ENCODE assay signal across 9 cellular contexts in genomic region chr1:85148524-85149250, GRCh38. TPM values are rescaled to one million over a fixed set of nuclear protein-coding genes. Genes with fewer than 3 reads are reported as not detected.
DNase-seq lines count a peak whose midpoint lies in the region; ATAC-seq and TF ChIP-seq lines count a peak whose summit lies in the region.
"Had no signal": no experiment of that assay in that cellular context is flagged by ENCODE, and none has a peak within 500 bp of the region (broad histone marks: within the 10 kb centered on the region; RNA-seq: fewer than 3 reads in every experiment).

No MANE protein-coding gene starts in this region.

- H3K36me3 Mint-ChIP-seq in activated naive CD8-positive, alpha-beta T cell treated with anti-CD3 and anti-CD28 coated beads for 36 hours = peaks cover 3% of the 10 kb centered on the region
- no peaks in the 10 kb centered on the region for H3K36me3 Mint-ChIP-seq in type B pancreatic cell
- no peaks in the 10 kb centered on the region for H3K36me3 Mint-ChIP-seq in effector memory CD8-positive, alpha-beta T cell (ENCODE audit: insufficient read depth)

- H3K27me3 ChIP-seq in adrenal gland = no peaks in the 10 kb centered on the region

- H3K4me3 ChIP-seq in adrenal gland = no peak overlapping the region

- H3K27me3 Mint-ChIP-seq in activated naive CD8-positive, alpha-beta T cell treated with anti-CD3 and anti-CD28 coated beads for 36 hours = no peaks in the 10 kb centered on the region
- H3K27me3 Mint-ChIP-seq in type B pancreatic cell = no peaks in the 10 kb centered on the region
- H3K27me3 Mint-ChIP-seq in effector memory CD8-positive, alpha-beta T cell = peaks cover 0 to 5% of the 10 kb centered on the region in 2 donors

- peaks cover 29% of the 10 kb centered on the region for H3K4me1 Mint-ChIP-seq in activated naive CD8-positive, alpha-beta T cell treated with anti-CD3 and anti-CD28 coated beads for 36 hours
- peaks cover 27% of the 10 kb centered on the region for H3K4me1 Mint-ChIP-seq in type B pancreatic cell (ENCODE audit: unreplicated experiment)
- no peaks in the 10 kb centered on the region for H3K4me1 Mint-ChIP-seq in effector memory CD8-positive, alpha-beta T cell (ENCODE audit: low read depth in 2 of 2)

- intact Hi-C loops in adrenal gland (cut with DNase I) = no loop called here

- H3K4me1 ChIP-seq in adrenal gland (replicated peaks in 1 of 2) = no peaks in the 10 kb centered on the region

- no peaks in the 10 kb centered on the region for H3K9me3 Mint-ChIP-seq in activated naive CD8-positive, alpha-beta T cell treated with anti-CD3 and anti-CD28 coated beads for 36 hours
- peaks cover 5% of the 10 kb centered on the region for H3K9me3 Mint-ChIP-seq in type B pancreatic cell
- no peaks in the 10 kb centered on the region for H3K9me3 Mint-ChIP-seq in effector memory CD8-positive, alpha-beta T cell

- TF ChIP-seq POLR2A in adrenal gland (IDR thresholded peaks at IDR 0.05) = no peak

- DNase-seq in AG08396 (ENCODE audit: low spot score) = peak; percentile 17
- peak; percentile 14 for DNase-seq in activated naive CD8-positive, alpha-beta T cell treated with anti-CD3 and anti-CD28 coated beads for 36 hours
- no peak for DNase-seq in adrenal gland
- no peak for DNase-seq in type B pancreatic cell (ENCODE audit: extremely low spot score, unreplicated experiment)
- DNase-seq in HK-2 (ENCODE audit: unreplicated experiment) = no peak
- no peak for DNase-seq in effector memory CD8-positive, alpha-beta T cell
- DNase-seq: nucleus accumbens had no signal

- no peak overlapping the region for H3K27ac ChIP-seq in adrenal gland

- ATAC-seq in GM19035 (IDR thresholded peaks at IDR 0.05; ENCODE audit: unreplicated experiment) = peak; percentile 84
- ATAC-seq in HG03064 (IDR thresholded peaks at IDR 0.05; ENCODE audit: low read depth, unreplicated experiment) = peak; percentile 94
- no peak for ATAC-seq in effector memory CD8-positive, alpha-beta T cell (replicated peaks)

- TF ChIP-seq CTCF in adrenal gland (IDR thresholded peaks at IDR 0.05) (no peak), type B pancreatic cell (conservative IDR thresholded peaks at IDR 0.05) (no peak)

- no peaks in the 10 kb centered on the region for H3K9me3 ChIP-seq in adrenal gland (replicated peaks in 1 of 3)

- H3K27ac Mint-ChIP-seq in activated naive CD8-positive, alpha-beta T cell treated with anti-CD3 and anti-CD28 coated beads for 36 hours = peak overlapping the region; percentile 60
- H3K27ac Mint-ChIP-seq in type B pancreatic cell = no peak overlapping the region
- H3K27ac Mint-ChIP-seq in effector memory CD8-positive, alpha-beta T cell = no peak overlapping the region

- no peaks in the 10 kb centered on the region for H3K36me3 ChIP-seq in adrenal gland (replicated peaks in 1 of 2)

- H3K4me3 Mint-ChIP-seq in activated naive CD8-positive, alpha-beta T cell treated with anti-CD3 and anti-CD28 coated beads for 36 hours = no peak overlapping the region
- no peak overlapping the region for H3K4me3 Mint-ChIP-seq in type B pancreatic cell
- no peak overlapping the region for H3K4me3 Mint-ChIP-seq in effector memory CD8-positive, alpha-beta T cell

RNA-seq across cellular contexts. Expression of gene SYDE2, which starts 52.1 kb away (rescaled TPM):
- 1 to 10 TPM; 3.7 to 3.9 TPM for total RNA-seq in activated naive CD8-positive, alpha-beta T cell treated with anti-CD3 and anti-CD28 coated beads for 36 hours
- total RNA-seq in adrenal gland (1 to 10 TPM; 3.2 to 6.3 (median 4.6) TPM), type B pancreatic cell (ENCODE audit: low replicate concordance) (9.4 and 10.3 TPM in 2 replicates)
- 1 to 10 TPM in 1 of 3 donors, under 1 TPM in 2; 0.40 to 1.5 (median 0.48) TPM for polyA plus RNA-seq in adrenal gland

Comparison
In these comparisons a context has a peak if more than half of its experiments do, and no peak if none do; other contexts are left out.
1. DNase-seq: peak in AG08396 (single experiment) and activated naive CD8-positive, alpha-beta T cell treated with anti-CD3 and anti-CD28 coated beads for 36 hours (single experiment); none in adrenal gland (0 of 7), type B pancreatic cell (single experiment), HK-2 (single experiment) and effector memory CD8-positive, alpha-beta T cell (0 of 3).